9 cellular contexts compared by ENCODE assay signal in genomic region chr6:34982424-34982852, GRCh38.
DNase-seq lines count a peak whose midpoint lies in the region; ATAC-seq and TF ChIP-seq lines count a peak whose summit lies in the region.
"Had no signal": no experiment of that assay in that cellular context is flagged by ENCODE, and none has a peak within 500 bp of the region (broad histone marks: within the 10 kb centered on the region; RNA-seq: fewer than 3 reads in every experiment).

No MANE protein-coding gene starts in this region.

- TF ChIP-seq CTCF in right lobe of liver (IDR thresholded peaks at IDR 0.05), result peak; percentile 31 to 50 (median 40)

- H3K9me3 ChIP-seq in right lobe of liver, result no peaks in the 10 kb centered on the region

- DNase-seq in Ammon's horn (ENCODE audit: low spot score), result peak; percentile 79
- DNase-seq in HuH-7 (ENCODE audit: low spot score), result peak; percentile 18
- peak; percentile 58 for DNase-seq in astrocyte of the hippocampus (ENCODE audit: low read depth, low spot score)
- DNase-seq in right lobe of liver, result peak; percentile 33 to 77 (median 65)
- DNase-seq in KG1 (lab: John Stamatoyannopoulos, UW), result no peak
- no peak for DNase-seq in foreskin melanocyte
- DNase-seq: activated naive CD8-positive, alpha-beta T cell treated with anti-CD3 and anti-CD28 coated beads, Interleukin-2, amount 50 U/mL, for 24 hours had no signal

- intact Hi-C loops in right lobe of liver (cut with DNase I), result no loop called here

- TF ChIP-seq POLR2A in right lobe of liver (IDR thresholded peaks at IDR 0.05), result no peak

- ATAC-seq in right lobe of liver (peak; percentile 71 to 82 (median 82)), HG03135 (IDR thresholded peaks at IDR 0.05; ENCODE audit: unreplicated experiment) (no peak), GM18870 (IDR thresholded peaks at IDR 0.05; ENCODE audit: unreplicated experiment) (no peak)
- ATAC-seq: activated naive CD8-positive, alpha-beta T cell treated with anti-CD3 and anti-CD28 coated beads, Interleukin-2, amount 50 U/mL, for 24 hours had no signal

- H3K27me3 ChIP-seq in right lobe of liver, result no peaks in the 10 kb centered on the region

- peaks cover 0 to 33% (median 2%) of the 10 kb centered on the region in 4 donors for H3K36me3 ChIP-seq in right lobe of liver

- WGBS in right lobe of liver (ENCODE audit: insufficient coverage, low coverage, low lambda C conversion rate, missing lambda C conversion rate), result 51% methylated on average over 8 of the region's 11 CpGs

- H3K4me3 ChIP-seq in right lobe of liver, result no peak overlapping the region

- H3K27ac ChIP-seq in right lobe of liver, result peak overlapping the region in 1 of 3 donors; percentile 2

- H3K4me1 ChIP-seq in right lobe of liver, result peaks cover 0 to 10% (median 3%) of the 10 kb centered on the region in 4 donors

Comparison
In these comparisons a context has a peak if more than half of its experiments do, and no peak if none do; other contexts are left out.
1. DNase-seq: peak in Ammon's horn (single experiment), HuH-7 (single experiment), astrocyte of the hippocampus (single experiment) and right lobe of liver (3 of 3); none in KG1 (single experiment) and foreskin melanocyte (single experiment).
2. ATAC-seq: peak in right lobe of liver (4 of 4); none in HG03135 (single experiment) and GM18870 (single experiment).